Comparison of ENCODE assay signal across 10 cellular contexts in genomic region chr4:90328558-90328957, GRCh38.
DNase-seq lines count a peak whose midpoint lies in the region; ATAC-seq, FAIRE-seq and TF ChIP-seq lines count a peak whose summit lies in the region.
"Had no signal": no experiment of that assay in that cellular context is flagged by ENCODE, and none has a peak within 500 bp of the region (broad histone marks: within the 10 kb centered on the region; RNA-seq: fewer than 3 reads in every experiment).

No MANE protein-coding gene starts in this region.

- H3K9me3 ChIP-seq in heart right ventricle: no peaks in the 10 kb centered on the region
- H3K9me3 ChIP-seq in spleen: peaks cover 0 to 2% (median 0%) of the 10 kb centered on the region in 8 donors

- no peaks in the 10 kb centered on the region for H3K36me3 ChIP-seq in heart right ventricle
- no peaks in the 10 kb centered on the region for H3K36me3 ChIP-seq in spleen

- H3K4me3 ChIP-seq in heart right ventricle (no peak overlapping the region), spleen (no peak overlapping the region)
- H3K4me3 ChIP-seq: dorsolateral prefrontal cortex had no signal

- peak; percentile 3 for DNase-seq in AG08396 (ENCODE audit: low spot score)
- DNase-seq in HTR-8/SVneo (ENCODE audit: insufficient read length, low spot score): peak; percentile 10
- DNase-seq in SKM-1 treated with dmso at 0.1 percent for 144 hours (lab: John Stamatoyannopoulos, UW; ENCODE audit: unreplicated experiment): peak; percentile 59
- peak; percentile 18 to 32 for DNase-seq in heart right ventricle
- no peak for DNase-seq in spleen
- no peak for DNase-seq in stimulated activated CD4-positive, alpha-beta T cell treated with anti-CD3 and anti-CD28 coated beads, Interleukin-4, amount 100 ng/mL, for 24 hours
- DNase-seq in GOT3 (lab: John Stamatoyannopoulos, UW): no peak
- DNase-seq: stimulated activated CD4-positive, alpha-beta T cell treated with anti-CD3 and anti-CD28 coated beads, Interleukin-4, amount 100 ng/mL, for 1 hour had no signal

- peak in 6 of 8 donors; percentile 34 to 82 (median 62) for ATAC-seq in heart right ventricle
- ATAC-seq in HG03469 (IDR thresholded peaks at IDR 0.05; ENCODE audit: unreplicated experiment): no peak

- H3K4me1 ChIP-seq in heart right ventricle (peaks cover 0 to 4% (median 0%) of the 10 kb centered on the region in 9 donors), spleen (peaks cover 0 to 7% (median 0%) of the 10 kb centered on the region in 6 donors)

- intact Hi-C loops in heart right ventricle (cut with DNase I) (no loop called here), spleen (cut with DNase I; ENCODE audit: low total_unique reads) (no loop called here)

- TF ChIP-seq CTCF in heart right ventricle (IDR thresholded peaks at IDR 0.05): no peak
- no peak for TF ChIP-seq CTCF in spleen (IDR thresholded peaks at IDR 0.05 in 8 of 11, conservative IDR thresholded peaks at IDR 0.05 in 3 of 11)

- H3K27me3 ChIP-seq in heart right ventricle (no peaks in the 10 kb centered on the region), spleen (replicated peaks in 1 of 7) (no peaks in the 10 kb centered on the region)
- H3K27me3 ChIP-seq: dorsolateral prefrontal cortex had no signal

- H3K27ac ChIP-seq in heart right ventricle: no peak overlapping the region
- no peak overlapping the region for H3K27ac ChIP-seq in spleen
- H3K27ac ChIP-seq: dorsolateral prefrontal cortex had no signal

- no peak for TF ChIP-seq POLR2A in spleen (IDR thresholded peaks at IDR 0.05)

- 20% methylated on average over 2 of the region's 2 CpGs for WGBS in heart right ventricle, 2 donors
- 11 to 27% (median 22%) methylated on average over 2 of the region's 2 CpGs for WGBS in spleen, 5 donors

- FAIRE-seq in HTR-8/SVneo (lab: Jason Lieb, UNC): no peak

Comparison
In these comparisons a context has a peak if more than half of its experiments do, and no peak if none do; other contexts are left out.
1. DNase-seq: peak in AG08396 (single experiment), HTR-8/SVneo (single experiment), SKM-1 treated with dmso at 0.1 percent for 144 hours (single experiment) and heart right ventricle (2 of 2); none in spleen (single experiment), stimulated activated CD4-positive, alpha-beta T cell treated with anti-CD3 and anti-CD28 coated beads, Interleukin-4, amount 100 ng/mL, for 24 hours (single experiment) and GOT3 (single experiment).